In the genomic region with DNA sequence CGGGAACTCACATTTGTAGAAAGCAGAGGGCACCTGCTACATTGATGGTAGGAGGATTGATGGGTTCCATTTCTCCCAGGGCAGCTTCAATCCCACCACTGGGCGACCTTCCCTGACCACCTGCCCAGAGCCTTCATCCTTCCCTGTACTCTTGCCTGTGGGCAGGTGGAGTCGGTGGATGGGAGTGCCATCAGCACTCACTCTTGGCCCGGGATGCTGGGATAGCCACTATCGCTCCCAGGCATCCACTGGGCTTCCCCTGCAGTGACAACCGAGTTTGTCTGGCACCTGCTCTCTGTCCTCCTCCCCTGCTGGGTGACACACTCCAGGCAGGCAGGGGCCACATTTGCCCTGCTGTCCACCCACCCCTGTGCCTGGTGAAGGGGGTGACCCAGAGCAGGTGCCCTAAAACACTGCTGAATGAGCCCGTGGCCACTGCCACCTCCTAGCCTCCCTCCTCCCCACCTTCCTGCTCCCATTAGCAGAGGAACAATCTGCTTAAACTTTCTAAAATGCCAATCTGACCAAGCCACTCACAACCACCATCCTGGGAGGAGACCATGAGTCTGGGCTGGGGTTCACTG, we compare ENCODE assay signal across 21 cellular contexts.
DNase-seq lines count a peak whose midpoint lies in the region; ATAC-seq and TF ChIP-seq lines count a peak whose summit lies in the region.
"Had no signal": no experiment of that assay in that cellular context is flagged by ENCODE, and none has a peak within 500 bp of the region (broad histone marks: within the 10 kb centered on the region; RNA-seq: fewer than 3 reads in every experiment).

No MANE protein-coding gene starts in this region.

- H3K4me3 Mint-ChIP-seq in type B pancreatic cell (no peak overlapping the region), T-helper 17 cell (no peak overlapping the region)
- no peak overlapping the region for H3K4me3 Mint-ChIP-seq in activated naive CD4-positive, alpha-beta T cell treated with anti-CD3 and anti-CD28 coated beads for 36 hours
- H3K4me3 Mint-ChIP-seq: CD4-positive, CD25-positive, alpha-beta regulatory T cell had no signal

- H3K18ac ChIP-seq in neuronal stem cell (ENCODE audit: low read length): no peak overlapping the region

- peaks cover 2% of the 10 kb centered on the region for H3K79me1 ChIP-seq in neuronal stem cell (ENCODE audit: low read depth, low read length)

- peaks cover 0 to 53% of the 10 kb centered on the region in 2 donors for H3K9me3 ChIP-seq in neuronal stem cell (replicated peaks in 1 of 2; ENCODE audit: control insufficient read depth in 2 of 2, insufficient read depth in 1 of 2, low read depth in 1 of 2, low read length in 2 of 2)
- H3K9me3 ChIP-seq in T-helper 17 cell (ENCODE audit: control insufficient read depth, low read length, poor library complexity, severe bottlenecking): no peaks in the 10 kb centered on the region

- H3K27me3 ChIP-seq in neuronal stem cell (ENCODE audit: control insufficient read depth in 3 of 3, insufficient read depth in 3 of 3, low read depth in 1 of 3, low read length in 3 of 3): peaks cover 0 to 5% (median 0%) of the 10 kb centered on the region in 3 experiments

- no peak overlapping the region for H3K9ac ChIP-seq in neuronal stem cell (ENCODE audit: low read depth, low read length, poor library complexity)
- H3K9ac ChIP-seq: KMS-11 had no signal

- H3K9me3 Mint-ChIP-seq in type B pancreatic cell: no peaks in the 10 kb centered on the region
- H3K9me3 Mint-ChIP-seq in activated naive CD4-positive, alpha-beta T cell treated with anti-CD3 and anti-CD28 coated beads for 36 hours: peaks cover 7% of the 10 kb centered on the region

- H2BK12ac ChIP-seq in neuronal stem cell (ENCODE audit: low read length): no peak overlapping the region

- no peaks in the 10 kb centered on the region for H3K36me3 ChIP-seq in neuronal stem cell (replicated peaks in 1 of 2; ENCODE audit: control insufficient read depth in 2 of 2, insufficient read depth in 2 of 2, low read length in 2 of 2)

- no peak overlapping the region for H2BK15ac ChIP-seq in neuronal stem cell (ENCODE audit: low read length)

- no peak overlapping the region for H3K4me2 ChIP-seq in neuronal stem cell (ENCODE audit: insufficient read depth, low read length, poor library complexity, severe bottlenecking)
- H3K4me2 ChIP-seq: KMS-11 had no signal

- H2AFZ ChIP-seq in neuronal stem cell (ENCODE audit: low read length): no peak overlapping the region

- H2BK120ac ChIP-seq in neuronal stem cell (ENCODE audit: low read depth, low read length): no peak overlapping the region

- H3K14ac ChIP-seq in neuronal stem cell (ENCODE audit: low read length): no peak overlapping the region

- H4K8ac ChIP-seq in neuronal stem cell (ENCODE audit: low read depth, low read length): peak overlapping the region; percentile 77

- no peak overlapping the region for H3K27ac Mint-ChIP-seq in type B pancreatic cell
- no peak overlapping the region for H3K27ac Mint-ChIP-seq in activated naive CD4-positive, alpha-beta T cell treated with anti-CD3 and anti-CD28 coated beads for 36 hours
- H3K27ac Mint-ChIP-seq in T-helper 17 cell: no peak overlapping the region
- H3K27ac Mint-ChIP-seq: CD4-positive, CD25-positive, alpha-beta regulatory T cell had no signal

- H3K27ac ChIP-seq in neuronal stem cell (replicated peaks; ENCODE audit: low read length): no peak overlapping the region
- H3K27ac ChIP-seq: KMS-11 had no signal

- CTCF ChIA-PET in activated naive CD4-positive, alpha-beta T cell treated with anti-CD3 and anti-CD28 coated beads for 36 hours (lab: Charles Lee): no interaction called here

- H2AK5ac ChIP-seq in neuronal stem cell (ENCODE audit: low read depth, low read length): no peak overlapping the region

- H3K4me1 Mint-ChIP-seq in type B pancreatic cell (ENCODE audit: unreplicated experiment) (no peaks in the 10 kb centered on the region), T-helper 17 cell (peaks cover 4% of the 10 kb centered on the region)
- no peaks in the 10 kb centered on the region for H3K4me1 Mint-ChIP-seq in activated naive CD4-positive, alpha-beta T cell treated with anti-CD3 and anti-CD28 coated beads for 36 hours (ENCODE audit: low read depth)
- H3K4me1 Mint-ChIP-seq: CD4-positive, CD25-positive, alpha-beta regulatory T cell had no signal

- H3K4me3 ChIP-seq in neuronal stem cell (ENCODE audit: low read length in 2 of 2): peak overlapping the region in 1 of 2 donors; percentile 35

- TF ChIP-seq CTCF in type B pancreatic cell (conservative IDR thresholded peaks at IDR 0.05): no peak

- H2BK5ac ChIP-seq in neuronal stem cell (ENCODE audit: low read length): no peak overlapping the region

- H3K23ac ChIP-seq in neuronal stem cell (ENCODE audit: low read depth, low read length, poor library complexity): no peak overlapping the region

- no peaks in the 10 kb centered on the region for H3K4me1 ChIP-seq in neuronal stem cell (ENCODE audit: control insufficient read depth in 2 of 2, insufficient read depth in 1 of 2, low read depth in 1 of 2, low read length in 2 of 2)

- H3K4ac ChIP-seq in neuronal stem cell (ENCODE audit: low read length): no peak overlapping the region

- DNase-seq in activated CD8-positive, alpha-beta memory T cell treated with anti-CD3 and anti-CD28 coated beads for 24 hours: peak; percentile 17
- DNase-seq in activated CD8-positive, alpha-beta memory T cell treated with anti-CD3 and anti-CD28 coated beads, Interleukin-2, amount 50 U/mL, for 48 hours: peak; percentile 17
- DNase-seq in neuronal stem cell (ENCODE audit: low spot score): no peak
- peak; percentile 52 for DNase-seq in type B pancreatic cell (ENCODE audit: extremely low spot score, unreplicated experiment)
- DNase-seq in activated naive CD4-positive, alpha-beta T cell treated with anti-CD3 and anti-CD28 coated beads for 36 hours: no peak
- no peak for DNase-seq in T-helper 17 cell
- DNase-seq: CD4-positive, CD25-positive, alpha-beta regulatory T cell; EL; GF-D8; GOT3; IMR-90; NCI-H1105; NCI-H146; NCI-H2029 treated with DMSO at 0.1 percent for 48 hours; NCI-H2171; NCI-H345; NCI-H524; NCI-H774 had no signal

- WGBS in neuronal stem cell (ENCODE audit: extremely low coverage in 2 of 2, insufficient read length in 2 of 2, insufficient replicate concordance in 1 of 2), 2 donors: no CpG with 5 or more reads among the region's 7 CpGs

- no peak overlapping the region for H4K91ac ChIP-seq in neuronal stem cell (ENCODE audit: low read depth, low read length, poor library complexity)

- ATAC-seq in HG03159 (IDR thresholded peaks at IDR 0.05; ENCODE audit: unreplicated experiment) (no peak), T-helper 17 cell (no peak)
- ATAC-seq: Panc1 had no signal

- H3K36me3 Mint-ChIP-seq in type B pancreatic cell (no peaks in the 10 kb centered on the region), T-helper 17 cell (ENCODE audit: low read depth) (no peaks in the 10 kb centered on the region)
- H3K36me3 Mint-ChIP-seq in activated naive CD4-positive, alpha-beta T cell treated with anti-CD3 and anti-CD28 coated beads for 36 hours (ENCODE audit: low read depth): no peaks in the 10 kb centered on the region
- H3K36me3 Mint-ChIP-seq: CD4-positive, CD25-positive, alpha-beta regulatory T cell had no signal

- intact Hi-C loops in activated naive CD4-positive, alpha-beta T cell treated with anti-CD3 and anti-CD28 coated beads for 36 hours (cut with micrococcal nuclease): no loop called here

- H3K27me3 Mint-ChIP-seq in type B pancreatic cell (no peaks in the 10 kb centered on the region), T-helper 17 cell (peaks cover 43% of the 10 kb centered on the region)
- peaks cover 2% of the 10 kb centered on the region for H3K27me3 Mint-ChIP-seq in activated naive CD4-positive, alpha-beta T cell treated with anti-CD3 and anti-CD28 coated beads for 36 hours (ENCODE audit: low read depth)
- H3K27me3 Mint-ChIP-seq: CD4-positive, CD25-positive, alpha-beta regulatory T cell had no signal

Comparison
In these comparisons a context has a peak if more than half of its experiments do, and no peak if none do; other contexts are left out.
1. DNase-seq: peak in activated CD8-positive, alpha-beta memory T cell treated with anti-CD3 and anti-CD28 coated beads for 24 hours (single experiment), activated CD8-positive, alpha-beta memory T cell treated with anti-CD3 and anti-CD28 coated beads, Interleukin-2, amount 50 U/mL, for 48 hours (single experiment) and type B pancreatic cell (single experiment); none in neuronal stem cell (single experiment), activated naive CD4-positive, alpha-beta T cell treated with anti-CD3 and anti-CD28 coated beads for 36 hours (single experiment) and T-helper 17 cell (0 of 3).